ENCODE assay signal across 1 cellular context in the genomic region with DNA sequence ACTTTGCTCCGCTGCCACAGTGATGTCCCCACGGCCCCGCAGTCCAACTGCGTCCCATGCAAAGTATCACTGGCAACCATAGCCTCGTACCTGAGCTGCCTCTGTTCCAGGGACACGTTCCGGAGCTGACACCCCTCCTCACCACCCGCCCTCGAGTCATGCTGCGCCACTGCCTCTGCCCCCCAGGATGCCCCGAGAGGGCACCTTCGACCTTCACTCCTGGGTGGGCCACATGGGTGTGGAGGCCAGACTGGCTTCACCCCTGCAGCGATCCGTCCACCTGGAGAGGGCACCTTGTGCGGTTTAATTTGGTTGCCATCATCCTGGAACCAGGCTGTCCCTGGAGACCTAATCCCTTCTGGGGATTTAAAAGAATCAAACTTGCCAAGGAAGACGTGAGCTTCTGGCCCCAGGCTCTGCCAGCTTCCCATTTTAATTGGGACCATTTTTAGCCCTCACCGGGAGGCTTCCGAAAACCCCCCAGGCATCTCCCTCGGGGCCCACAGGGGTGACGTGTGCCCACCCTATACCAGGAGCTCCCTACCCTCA.
TF ChIP-seq lines count a peak whose summit lies in the region.

No MANE protein-coding gene starts in this region.

TF ChIP-seq in IMR-90, 13 proteins besides CTCF, POLR2A, EP300 and RAD21:
- TF ChIP-seq BHLHE40 (IDR thresholded peaks at IDR 0.05; ENCODE audit: low read depth, low read length): no peak
- no peak for TF ChIP-seq RFX5 (IDR thresholded peaks at IDR 0.05; ENCODE audit: low read depth, low read length)
